In genomic region chr7:95594185-95594584, GRCh38 we compare ENCODE assay signal across 17 cellular contexts. TPM values are rescaled to one million over a fixed set of nuclear protein-coding genes. Genes with fewer than 3 reads are reported as not detected.
DNase-seq lines count a peak whose midpoint lies in the region; ATAC-seq, FAIRE-seq and TF ChIP-seq lines count a peak whose summit lies in the region.
"Had no signal": no experiment of that assay in that cellular context is flagged by ENCODE, and none has a peak within 500 bp of the region (broad histone marks: within the 10 kb centered on the region; RNA-seq: fewer than 3 reads in every experiment).

No MANE protein-coding gene starts in this region.

- no TSS peak for BruUV-seq in K562 (replicated peaks; lab: Mats Ljungman, UMichigan)

- H3K36me3 ChIP-seq in K562 (ENCODE audit: control insufficient read depth, insufficient read depth, low read length) (no peaks in the 10 kb centered on the region), subcutaneous abdominal adipose tissue (ENCODE audit: control insufficient read depth in 5 of 5, insufficient read depth in 5 of 5, low read length in 5 of 5) (peaks cover 46 to 54% (median 47%) of the 10 kb centered on the region in 5 donors)

- H3K9me3 ChIP-seq in K562 (replicated peaks; ENCODE audit: control insufficient read depth, insufficient read depth, low read depth, low read length): no peaks in the 10 kb centered on the region
- H3K9me3 ChIP-seq in subcutaneous abdominal adipose tissue (ENCODE audit: control insufficient read depth in 5 of 5, low read length in 5 of 5): no peaks in the 10 kb centered on the region
- H3K9me3 ChIP-seq: SK-N-SH had no signal

- no peak overlapping the region for H2AFZ ChIP-seq in K562 (ENCODE audit: low read depth, low read length)

- no peak overlapping the region for H3K4me3 Mint-ChIP-seq in activated CD8-positive, alpha-beta T cell treated with anti-CD3 and anti-CD28 coated beads for 36 hours
- H3K4me3 Mint-ChIP-seq in activated T-cell treated with anti-CD3 and anti-CD28 coated beads, Interleukin-2, amount 50 U/mL, for 4 hours: no peak overlapping the region
- H3K4me3 Mint-ChIP-seq: activated CD8-positive, alpha-beta T cell treated with anti-CD3 and anti-CD28 coated beads, Interleukin-2, amount 10 ng/mL, durations not matched to agents 7 days and 5 days had no signal

- TF ChIP-seq EP300 in K562 (IDR thresholded peaks at IDR 0.05; ENCODE audit: low read length): no peak

- TF ChIP-seq RAD21 in K562 (CRISPR knock-in tag; conservative IDR thresholded peaks at IDR 0.05 in 1 of 2, IDR thresholded peaks at IDR 0.05 in 1 of 2): no peak

- intact Hi-C loops in K562 (cut with micrococcal nuclease) (no loop called here), lower leg skin (cut with DNase I; ENCODE audit: low total_unique reads) (no loop called here)
- intact Hi-C loops in activated CD8-positive, alpha-beta T cell treated with anti-CD3 and anti-CD28 coated beads for 36 hours (cut with micrococcal nuclease): no loop called here

- TF ChIP-seq CTCF in K562 (IDR thresholded peaks at IDR 0.05 in 2 of 3, conservative IDR thresholded peaks at IDR 0.05 in 1 of 3; ENCODE audit: insufficient read depth in 2 of 3, low read depth in 1 of 3, low read length in 3 of 3) (no peak), lower leg skin (IDR thresholded peaks at IDR 0.05) (no peak)
- no peak for TF ChIP-seq CTCF in activated CD8-positive, alpha-beta T cell treated with anti-CD3 and anti-CD28 coated beads for 36 hours (IDR thresholded peaks at IDR 0.05)

- H3K27me3 ChIP-seq in K562 (ENCODE audit: control insufficient read depth in 2 of 2, insufficient read depth in 2 of 2, low read length in 2 of 2) (peaks cover 15 to 16% of the 10 kb centered on the region in 2 experiments), subcutaneous abdominal adipose tissue (ENCODE audit: control insufficient read depth in 5 of 5, insufficient read depth in 4 of 5, low read length in 5 of 5) (no peaks in the 10 kb centered on the region)

- POLR2A ChIA-PET in K562 (lab: Yijun Ruan, JAX): no interaction called here
- POLR2A ChIA-PET in activated CD8-positive, alpha-beta T cell treated with anti-CD3 and anti-CD28 coated beads for 36 hours (lab: Charles Lee): no interaction called here

- no peak overlapping the region for H3K27ac ChIP-seq in K562 (ENCODE audit: extremely low read depth, low read depth, low read length)
- H3K27ac ChIP-seq in subcutaneous abdominal adipose tissue (ENCODE audit: low read depth, low read length): peak overlapping the region; percentile 98

- H3K4me3 ChIP-seq in K562 (no peak overlapping the region), lower leg skin (ENCODE audit: low read depth, poor library complexity, severe bottlenecking) (peak overlapping the region; percentile 17), subcutaneous abdominal adipose tissue (ENCODE audit: low read depth in 1 of 5, low read length in 5 of 5) (peak overlapping the region; percentile 89 to 100 (median 100))

- DNase-seq in NCI-H524 treated with DMSO at 0.1 percent for 48 hours (lab: John Stamatoyannopoulos, UW) (peak; percentile 80), K562 (ENCODE audit: extremely low read depth in 1 of 4, low spot score in 3 of 4) (no peak), lower leg skin (ENCODE audit: low spot score in 2 of 2) (no peak)
- DNase-seq in activated CD8-positive, alpha-beta T cell treated with anti-CD3 and anti-CD28 coated beads for 36 hours: no peak
- DNase-seq in activated T-cell treated with anti-CD3 and anti-CD28 coated beads, Interleukin-2, amount 50 U/mL, for 4 hours: no peak
- DNase-seq: activated CD8-positive, alpha-beta T cell treated with anti-CD3 and anti-CD28 coated beads, Interleukin-2, amount 10 ng/mL, durations not matched to agents 7 days and 5 days; activated effector memory CD4-positive, alpha-beta T cell treated with anti-CD3 and anti-CD28 coated beads, Interleukin-2, amount 50 U/mL, for 16 hours; DMS79 treated with DMSO at 0.1 percent for 48 hours; HCEC 1CT; head of caudate nucleus; Karpas-422; left colon; NCI-H187; SK-N-SH had no signal

- CTCF ChIA-PET in K562 (lab: Yijun Ruan, JAX; ENCODE audit: low intra/inter-chr PET ratio): no interaction called here
- CTCF ChIA-PET in activated CD8-positive, alpha-beta T cell treated with anti-CD3 and anti-CD28 coated beads for 36 hours (lab: Charles Lee): no interaction called here

- H3K4me1 ChIP-seq in K562 (replicated peaks in 1 of 2; ENCODE audit: control insufficient read depth in 2 of 2, insufficient read depth in 2 of 2, low read length in 2 of 2): peaks cover 0 to 9% of the 10 kb centered on the region in 2 experiments; a peak in 3 of 5 replicates
- peaks cover 14 to 71% (median 65%) of the 10 kb centered on the region in 5 donors for H3K4me1 ChIP-seq in subcutaneous abdominal adipose tissue (ENCODE audit: control insufficient read depth in 5 of 5, insufficient read depth in 5 of 5, low read length in 5 of 5)

- no peak overlapping the region for H3K27ac Mint-ChIP-seq in activated CD8-positive, alpha-beta T cell treated with anti-CD3 and anti-CD28 coated beads for 36 hours
- H3K27ac Mint-ChIP-seq: activated CD8-positive, alpha-beta T cell treated with anti-CD3 and anti-CD28 coated beads, Interleukin-2, amount 10 ng/mL, durations not matched to agents 7 days and 5 days had no signal

- peaks cover 4% of the 10 kb centered on the region for H3K4me1 Mint-ChIP-seq in activated CD8-positive, alpha-beta T cell treated with anti-CD3 and anti-CD28 coated beads for 36 hours (ENCODE audit: low read depth)
- peaks cover 4% of the 10 kb centered on the region for H3K4me1 Mint-ChIP-seq in activated T-cell treated with anti-CD3 and anti-CD28 coated beads, Interleukin-2, amount 50 U/mL, for 4 hours (ENCODE audit: low read depth)

- no peaks in the 10 kb centered on the region for H3K9me1 ChIP-seq in K562 (ENCODE audit: control insufficient read depth, insufficient read depth, low read length)

- FAIRE-seq in K562 (lab: Jason Lieb, UNC): no peak

- TF ChIP-seq POLR2A in K562 (conservative IDR thresholded peaks at IDR 0.05) (no peak), lower leg skin (IDR thresholded peaks at IDR 0.05) (no peak)

- H3K79me2 ChIP-seq in K562 (ENCODE audit: control insufficient read depth, insufficient read depth, low read length): no peaks in the 10 kb centered on the region

- no peaks in the 10 kb centered on the region for H4K20me1 ChIP-seq in K562 (replicated peaks; ENCODE audit: control insufficient read depth, insufficient read depth, low read length)

- no peaks in the 10 kb centered on the region for H3K36me3 Mint-ChIP-seq in activated CD8-positive, alpha-beta T cell treated with anti-CD3 and anti-CD28 coated beads for 36 hours (ENCODE audit: low read depth)
- H3K36me3 Mint-ChIP-seq in activated T-cell treated with anti-CD3 and anti-CD28 coated beads, Interleukin-2, amount 50 U/mL, for 4 hours (ENCODE audit: insufficient read depth): no peaks in the 10 kb centered on the region

- peaks cover 24% of the 10 kb centered on the region for H3K27me3 Mint-ChIP-seq in activated CD8-positive, alpha-beta T cell treated with anti-CD3 and anti-CD28 coated beads for 36 hours
- peaks cover 26% of the 10 kb centered on the region for H3K27me3 Mint-ChIP-seq in activated T-cell treated with anti-CD3 and anti-CD28 coated beads, Interleukin-2, amount 50 U/mL, for 4 hours (ENCODE audit: low read depth)

- no peaks in the 10 kb centered on the region for H3K9me3 Mint-ChIP-seq in activated CD8-positive, alpha-beta T cell treated with anti-CD3 and anti-CD28 coated beads for 36 hours
- no peaks in the 10 kb centered on the region for H3K9me3 Mint-ChIP-seq in activated T-cell treated with anti-CD3 and anti-CD28 coated beads, Interleukin-2, amount 50 U/mL, for 4 hours

- ATAC-seq in K562 (no peak), GM18519 (IDR thresholded peaks at IDR 0.05; ENCODE audit: low FRiP score, unreplicated experiment) (no peak), HG02884 (IDR thresholded peaks at IDR 0.05; ENCODE audit: unreplicated experiment) (no peak)
- ATAC-seq in activated CD8-positive, alpha-beta T cell treated with anti-CD3 and anti-CD28 coated beads for 36 hours: no peak
- ATAC-seq in activated T-cell treated with anti-CD3 and anti-CD28 coated beads, Interleukin-2, amount 50 U/mL, for 4 hours: no peak
- ATAC-seq: activated CD8-positive, alpha-beta T cell treated with anti-CD3 and anti-CD28 coated beads, Interleukin-2, amount 10 ng/mL, durations not matched to agents 7 days and 5 days; left colon had no signal

- in situ Hi-C loops in K562 (cut with MboI): no loop called here

- H3K4me2 ChIP-seq in K562 (ENCODE audit: insufficient read depth, low read length): no peak overlapping the region
- H3K4me2 ChIP-seq: SK-N-SH had no signal

- H3K9ac ChIP-seq in K562 (ENCODE audit: insufficient read depth in 1 of 2, low read depth in 2 of 2, low read length in 2 of 2) (no peak overlapping the region), subcutaneous abdominal adipose tissue (ENCODE audit: low read length in 5 of 5) (peak overlapping the region; percentile 81 to 99 (median 95))
- H3K9ac ChIP-seq: SK-N-SH had no signal

TF ChIP-seq in K562, 482 proteins besides CTCF, POLR2A, EP300 and RAD21 (continues in another document):
- TF ChIP-seq NFIX (CRISPR knock-in tag; IDR thresholded peaks at IDR 0.05; ENCODE audit: low read depth) (peak; percentile 41; the same call in 1 of the 2 replicates), DACH1 (IDR thresholded peaks at IDR 0.05; ENCODE audit: partially characterized antibody) (no peak)

RNA-seq across cellular contexts. Expression of gene PDK4, which starts 2.1 kb away (rescaled TPM):
- total RNA-seq in K562 (2011; cell fraction: chromatin; rRNA removed; ENCODE audit: low replicate concordance): 0.69 TPM in 1 of 2 replicates, not detected in the other
- not detected in 2 replicates for total RNA-seq in K562 (2011; cell fraction: nucleolus; rRNA removed)
- total RNA-seq in K562 (2011; cell fraction: nucleoplasm; rRNA removed): 0.07 and 0.15 TPM in 2 replicates
- total RNA-seq in K562 (2014; rRNA removed) (0.45 TPM in 1 of 2 replicates, not detected in the other), K562 (2014; rRNA removed; fragmentation: Illumina TruSeq; extraction: Trizol) (0.04 and 0.16 TPM in 2 replicates), K562 (2015; rRNA removed; fragmentation: Illumina TruSeq; extraction: Trizol) (0.07 and 0.15 TPM in 2 replicates), K562 (2021) (0.20 and 0.24 TPM in 2 replicates), lower leg skin (1,000 to 10,000 TPM in 2 of 4 donors, 100 to 1,000 TPM in 1, 10 to 100 TPM in 1; 64.3 to 1,085 (median 625) TPM)
- polyA plus RNA-seq in K562 (2011; rRNA removed) (0.03 and 0.11 TPM in 2 replicates), K562 (2014; fragmentation: Illumina TruSeq; extraction: Trizol) (0.06 and 0.09 TPM in 2 replicates), K562 (2014; fragmentation: Nextera tagmentation; extraction: Ambion mirVana) (under 1 TPM in 1 of 2 experiments, not detected in 1; 0.03 TPM), K562 (2014; rRNA removed) (0.04 and 0.08 TPM in 2 replicates)
- polyA plus RNA-seq in K562 (2011; cell fraction: cytosol; rRNA removed): 0.03 TPM in 1 of 2 replicates, not detected in the other
- 0.06 and 0.17 TPM in 2 replicates for polyA plus RNA-seq in K562 (2011; cell fraction: nucleus; rRNA removed)
- 0.05 and 0.26 TPM in 2 replicates for polyA plus RNA-seq in K562 (2012)
- polyA minus RNA-seq in K562 (2011; rRNA and poly(A)+ RNA removed): 0.14 and 0.21 TPM in 2 replicates
- 0.38 and 2.1 TPM in 2 replicates for polyA minus RNA-seq in K562 (2011; cell fraction: cytosol; rRNA and poly(A)+ RNA removed)
- polyA minus RNA-seq in K562 (2011; cell fraction: nucleus; rRNA and poly(A)+ RNA removed): 0.22 and 0.67 TPM in 2 replicates
- not detected for total RNA-seq in activated CD8-positive, alpha-beta T cell treated with anti-CD3 and anti-CD28 coated beads for 36 hours
- total RNA-seq in activated T-cell treated with anti-CD3 and anti-CD28 coated beads, Interleukin-2, amount 50 U/mL, for 4 hours: under 1 TPM; 0.18 to 0.40 (median 0.33) TPM
- total RNA-seq: activated CD8-positive, alpha-beta T cell treated with anti-CD3 and anti-CD28 coated beads, Interleukin-2, amount 10 ng/mL, durations not matched to agents 7 days and 5 days had no signal

Comparison
In these comparisons a context has a peak if more than half of its experiments do, and no peak if none do; other contexts are left out.
1. H3K9ac ChIP-seq: peak in subcutaneous abdominal adipose tissue (5 of 5); none in K562 (0 of 2).
2. RNA of gene PDK4, which starts 2.1 kb away (total RNA-seq): 64.3 to 1,085 TPM in lower leg skin; 0.18 to 0.40 TPM in activated T-cell treated with anti-CD3 and anti-CD28 coated beads, Interleukin-2, amount 50 U/mL, for 4 hours, 0.04 to 0.69 TPM in K562 and not detected in activated CD8-positive, alpha-beta T cell treated with anti-CD3 and anti-CD28 coated beads for 36 hours; every median in the first group is over 10 times any median in the second.